9 cellular contexts compared by ENCODE assay signal in genomic region chr2:171210864-171211431, GRCh38. TPM values are rescaled to one million over a fixed set of nuclear protein-coding genes. Genes with fewer than 3 reads are reported as not detected.
DNase-seq lines count a peak whose midpoint lies in the region; ATAC-seq and TF ChIP-seq lines count a peak whose summit lies in the region.
"Had no signal": no experiment of that assay in that cellular context is flagged by ENCODE, and none has a peak within 500 bp of the region (broad histone marks: within the 10 kb centered on the region; RNA-seq: fewer than 3 reads in every experiment).

No MANE protein-coding gene starts in this region.

- no peaks in the 10 kb centered on the region for H3K36me3 Mint-ChIP-seq in CD4-positive, alpha-beta T cell (ENCODE audit: low read depth)
- H3K36me3 Mint-ChIP-seq in activated T-helper 1 cell treated with anti-CD3 and anti-CD28 coated beads, Interleukin-12 subunit alpha, Interleukin-12 subunit beta, Interleukin-2, Interleukin-4 antibody, amounts not matched to agents 30 ng/mL and 10 ng/mL and 1 ng/mL, durations not matched to agents 14 hours and 24 hours and 36 hours (ENCODE audit: low read depth) = no peaks in the 10 kb centered on the region
- H3K36me3 Mint-ChIP-seq in stimulated activated naive B cell treated with anti-CD40 and anti-IgM and Interleukin-4, amounts not matched to agents 10 μg/mL and 1 μg/mL and 100 μg/mL, for 72 hours = no peaks in the 10 kb centered on the region

- no peak overlapping the region for H3K27ac ChIP-seq in CD4-positive, alpha-beta T cell (ENCODE audit: low read depth, low read length)
- H3K27ac ChIP-seq: parathyroid adenoma had no signal

- peak overlapping the region; percentile 77 for H3K4me3 Mint-ChIP-seq in CD4-positive, alpha-beta T cell
- H3K4me3 Mint-ChIP-seq in activated T-helper 1 cell treated with anti-CD3 and anti-CD28 coated beads, Interleukin-12 subunit alpha, Interleukin-12 subunit beta, Interleukin-2, Interleukin-4 antibody, amounts not matched to agents 30 ng/mL and 10 ng/mL and 1 ng/mL, durations not matched to agents 14 hours and 24 hours and 36 hours = peak overlapping the region; percentile 48
- peak overlapping the region; percentile 22 to 69 for H3K4me3 Mint-ChIP-seq in stimulated activated naive B cell treated with anti-CD40 and anti-IgM and Interleukin-4, amounts not matched to agents 10 μg/mL and 1 μg/mL and 100 μg/mL, for 72 hours

- peak overlapping the region; percentile 80 for H3K27ac Mint-ChIP-seq in CD4-positive, alpha-beta T cell
- H3K27ac Mint-ChIP-seq in activated T-helper 1 cell treated with anti-CD3 and anti-CD28 coated beads, Interleukin-12 subunit alpha, Interleukin-12 subunit beta, Interleukin-2, Interleukin-4 antibody, amounts not matched to agents 30 ng/mL and 10 ng/mL and 1 ng/mL, durations not matched to agents 14 hours and 24 hours and 36 hours = peak overlapping the region; percentile 35
- H3K27ac Mint-ChIP-seq in stimulated activated naive B cell treated with anti-CD40 and anti-IgM and Interleukin-4, amounts not matched to agents 10 μg/mL and 1 μg/mL and 100 μg/mL, for 72 hours = peak overlapping the region; percentile 86

- CTCF ChIA-PET in CD4-positive, alpha-beta T cell (lab: Charles Lee) = no interaction called here

- no peaks in the 10 kb centered on the region for H3K27me3 ChIP-seq in CD4-positive, alpha-beta T cell (ENCODE audit: control insufficient read depth, insufficient read depth, low read length)

- no peaks in the 10 kb centered on the region for H3K9me3 ChIP-seq in CD4-positive, alpha-beta T cell (ENCODE audit: control insufficient read depth, low read length)

- no peak overlapping the region for H3K4me3 ChIP-seq in LNCaP clone FGC (ENCODE audit: low read depth, low read length)

- H3K4me1 Mint-ChIP-seq in CD4-positive, alpha-beta T cell (ENCODE audit: low read depth) = peaks cover 25% of the 10 kb centered on the region
- H3K4me1 Mint-ChIP-seq in activated T-helper 1 cell treated with anti-CD3 and anti-CD28 coated beads, Interleukin-12 subunit alpha, Interleukin-12 subunit beta, Interleukin-2, Interleukin-4 antibody, amounts not matched to agents 30 ng/mL and 10 ng/mL and 1 ng/mL, durations not matched to agents 14 hours and 24 hours and 36 hours (ENCODE audit: low read depth) = peaks cover 11% of the 10 kb centered on the region
- peaks cover 3 to 18% of the 10 kb centered on the region in 2 donors for H3K4me1 Mint-ChIP-seq in stimulated activated naive B cell treated with anti-CD40 and anti-IgM and Interleukin-4, amounts not matched to agents 10 μg/mL and 1 μg/mL and 100 μg/mL, for 72 hours

- H3K27me3 Mint-ChIP-seq in CD4-positive, alpha-beta T cell = no peaks in the 10 kb centered on the region
- H3K27me3 Mint-ChIP-seq in activated T-helper 1 cell treated with anti-CD3 and anti-CD28 coated beads, Interleukin-12 subunit alpha, Interleukin-12 subunit beta, Interleukin-2, Interleukin-4 antibody, amounts not matched to agents 30 ng/mL and 10 ng/mL and 1 ng/mL, durations not matched to agents 14 hours and 24 hours and 36 hours (ENCODE audit: insufficient read depth) = peaks cover 2% of the 10 kb centered on the region
- no peaks in the 10 kb centered on the region for H3K27me3 Mint-ChIP-seq in stimulated activated naive B cell treated with anti-CD40 and anti-IgM and Interleukin-4, amounts not matched to agents 10 μg/mL and 1 μg/mL and 100 μg/mL, for 72 hours

- ATAC-seq in CD4-positive, alpha-beta T cell (ENCODE audit: poor library complexity) = peak; percentile 94
- ATAC-seq in GM21390 (IDR thresholded peaks at IDR 0.05; ENCODE audit: unreplicated experiment) = peak; percentile 82
- peak; percentile 95 for ATAC-seq in stimulated activated naive B cell treated with anti-CD40 and anti-IgM and Interleukin-4, amounts not matched to agents 10 μg/mL and 1 μg/mL and 100 μg/mL, for 72 hours (replicated peaks)

- intact Hi-C loops in CD4-positive, alpha-beta T cell (cut with DNase I, micrococcal nuclease) = loop anchor here in 1 of 2 experiments (2.0 kb wide), 3 partner anchors 38 to 206 kb away; no protein-coding TSS in a partner anchor
- intact Hi-C loops in activated T-helper 1 cell treated with anti-CD3 and anti-CD28 coated beads, Interleukin-12 subunit alpha, Interleukin-12 subunit beta, Interleukin-2, Interleukin-4 antibody, amounts not matched to agents 30 ng/mL and 10 ng/mL and 1 ng/mL, durations not matched to agents 14 hours and 24 hours and 36 hours (cut with micrococcal nuclease) = loop anchor here (2.0 to 5.0 kb wide), 3 partner anchors 36 to 51 kb away; partner anchors contain the start of gene TLK1
- intact Hi-C loops in head of caudate nucleus (cut with DNase I) = no loop called here

- peak; percentile 7 to 37 (median 25) for DNase-seq in CD4-positive, alpha-beta T cell
- DNase-seq in LNCaP clone FGC (ENCODE audit: low read depth) = peak; percentile 28
- DNase-seq in activated T-helper 1 cell treated with anti-CD3 and anti-CD28 coated beads, Interleukin-12 subunit alpha, Interleukin-12 subunit beta, Interleukin-2, Interleukin-4 antibody, amounts not matched to agents 30 ng/mL and 10 ng/mL and 1 ng/mL, durations not matched to agents 14 hours and 24 hours and 36 hours (ENCODE audit: low spot score) = peak; percentile 31
- no peak for DNase-seq in stimulated activated naive B cell treated with anti-CD40 and anti-IgM and Interleukin-4, amounts not matched to agents 10 μg/mL and 1 μg/mL and 100 μg/mL, for 72 hours
- DNase-seq in head of caudate nucleus = no peak
- no peak for DNase-seq in NCI-H1417 (lab: John Stamatoyannopoulos, UW)
- DNase-seq in NCI-H748 (lab: John Stamatoyannopoulos, UW; ENCODE audit: unreplicated experiment) = no peak

- no peaks in the 10 kb centered on the region for H3K9me3 Mint-ChIP-seq in CD4-positive, alpha-beta T cell
- no peaks in the 10 kb centered on the region for H3K9me3 Mint-ChIP-seq in activated T-helper 1 cell treated with anti-CD3 and anti-CD28 coated beads, Interleukin-12 subunit alpha, Interleukin-12 subunit beta, Interleukin-2, Interleukin-4 antibody, amounts not matched to agents 30 ng/mL and 10 ng/mL and 1 ng/mL, durations not matched to agents 14 hours and 24 hours and 36 hours
- H3K9me3 Mint-ChIP-seq in stimulated activated naive B cell treated with anti-CD40 and anti-IgM and Interleukin-4, amounts not matched to agents 10 μg/mL and 1 μg/mL and 100 μg/mL, for 72 hours = no peaks in the 10 kb centered on the region

- POLR2A ChIA-PET in CD4-positive, alpha-beta T cell (lab: Charles Lee) = interaction anchor here (0.6 to 1.6 kb wide), 2 partner anchors 37 to 237 kb away, joined by 3 to 8 read pairs; no protein-coding TSS in a partner anchor

- no peak for TF ChIP-seq CTCF in CD4-positive, alpha-beta T cell (IDR thresholded peaks at IDR 0.05)
- TF ChIP-seq CTCF in LNCaP clone FGC (IDR thresholded peaks at IDR 0.05; ENCODE audit: control insufficient read depth, extremely low read depth, insufficient read depth) = no peak

RNA-seq across cellular contexts. Expression of gene TLK1, which starts 50.3 kb away (rescaled TPM):
- 100 to 1,000 TPM; 135 to 138 TPM for total RNA-seq in CD4-positive, alpha-beta T cell
- 106 and 112 TPM in 2 replicates for total RNA-seq in activated T-helper 1 cell treated with anti-CD3 and anti-CD28 coated beads, Interleukin-12 subunit alpha, Interleukin-12 subunit beta, Interleukin-2, Interleukin-4 antibody, amounts not matched to agents 30 ng/mL and 10 ng/mL and 1 ng/mL, durations not matched to agents 14 hours and 24 hours and 36 hours

Comparison
In these comparisons a context has a peak if more than half of its experiments do, and no peak if none do; other contexts are left out.
1. DNase-seq: peak in CD4-positive, alpha-beta T cell (10 of 10), LNCaP clone FGC (single experiment) and activated T-helper 1 cell treated with anti-CD3 and anti-CD28 coated beads, Interleukin-12 subunit alpha, Interleukin-12 subunit beta, Interleukin-2, Interleukin-4 antibody, amounts not matched to agents 30 ng/mL and 10 ng/mL and 1 ng/mL, durations not matched to agents 14 hours and 24 hours and 36 hours (single experiment); none in stimulated activated naive B cell treated with anti-CD40 and anti-IgM and Interleukin-4, amounts not matched to agents 10 μg/mL and 1 μg/mL and 100 μg/mL, for 72 hours (single experiment), head of caudate nucleus (0 of 42), NCI-H1417 (0 of 3) and NCI-H748 (single experiment).
2. H3K27ac Mint-ChIP-seq: peak in every context shown above with its lines; median percentile 86 in stimulated activated naive B cell treated with anti-CD40 and anti-IgM and Interleukin-4, amounts not matched to agents 10 μg/mL and 1 μg/mL and 100 μg/mL, for 72 hours; 80 in CD4-positive, alpha-beta T cell; 35 in activated T-helper 1 cell treated with anti-CD3 and anti-CD28 coated beads, Interleukin-12 subunit alpha, Interleukin-12 subunit beta, Interleukin-2, Interleukin-4 antibody, amounts not matched to agents 30 ng/mL and 10 ng/mL and 1 ng/mL, durations not matched to agents 14 hours and 24 hours and 36 hours.
3. Peak in every context shown above with its lines, with median percentiles within 50 percentile points of each other: ATAC-seq and H3K4me3 Mint-ChIP-seq.